ENCODE assay signal across 24 cellular contexts in the genomic region with DNA sequence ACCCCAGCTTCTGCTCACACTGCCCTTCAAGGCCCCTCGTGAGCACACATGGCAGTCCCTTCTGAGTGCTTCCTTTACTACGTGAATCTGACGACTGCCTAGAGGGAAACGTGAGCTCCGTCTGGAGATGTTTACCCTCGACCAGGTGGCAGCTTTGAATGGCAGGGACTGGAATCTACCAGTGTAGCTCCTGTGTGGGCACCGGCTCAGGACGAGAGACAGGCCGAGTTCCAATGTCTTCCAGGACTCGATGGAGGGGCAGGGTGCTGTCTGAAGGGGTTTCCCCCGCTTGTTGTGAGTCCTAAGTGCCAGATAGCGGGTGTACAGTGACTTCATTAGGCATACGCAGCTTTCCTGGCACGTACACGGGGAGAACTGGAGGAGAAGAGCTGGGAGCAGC.
"Had no signal": no experiment of that assay in that cellular context is flagged by ENCODE, and none has a peak within 500 bp of the region (broad histone marks: within the 10 kb centered on the region; RNA-seq: fewer than 3 reads in every experiment).

No MANE protein-coding gene starts in this region.

- H3K27ac ChIP-seq: brain microvascular endothelial cell, coronary artery, dorsolateral prefrontal cortex, foreskin keratinocyte, gastrocnemius medialis, heart left ventricle had no signal

- H3K4me1 ChIP-seq: foreskin keratinocyte, gastrocnemius medialis, heart left ventricle had no signal

- H3K36me3 ChIP-seq: brain microvascular endothelial cell, gastrocnemius medialis, heart left ventricle had no signal

- H3K4me3 ChIP-seq: coronary artery, dorsolateral prefrontal cortex, gastrocnemius medialis, heart left ventricle had no signal

- H3K9me3 ChIP-seq: gastrocnemius medialis, heart left ventricle had no signal

- DNase-seq: activated CD4-positive, alpha-beta memory T cell treated with anti-CD3 and anti-CD28 coated beads for 36 hours; activated CD4-positive, alpha-beta T cell treated with anti-CD3 and anti-CD28 coated beads for 36 hours; activated CD4-positive, alpha-beta T cell treated with anti-CD3 and anti-CD28 coated beads, Interleukin-2, amount 10 ng/mL, durations not matched to agents 24 days and 14 days; activated CD4-positive, CD25-positive, alpha-beta regulatory T cell; activated CD4-positive, CD25-positive, alpha-beta regulatory T cell treated with anti-CD3 and anti-CD28 coated beads, Interleukin-2, amount 50 U/mL, for 72 hours; activated CD8-positive, alpha-beta memory T cell treated with anti-CD3 and anti-CD28 coated beads, Interleukin-2, amount 10 ng/mL, durations not matched to agents 7 days and 5 days; activated CD8-positive, alpha-beta memory T cell treated with anti-CD3 and anti-CD28 coated beads, Interleukin-2, amount 50 U/mL, for 4 hours; activated CD8-positive, alpha-beta T cell treated with anti-CD3 and anti-CD28 coated beads, Interleukin-2, amount 10 ng/mL, durations not matched to agents 7 days and 5 days; activated gamma-delta T cell; activated naive CD4-positive, alpha-beta T cell; activated naive CD4-positive, alpha-beta T cell treated with anti-CD3 and anti-CD28 coated beads, Interleukin-2, amount 10 ng/mL, durations not matched to agents 7 days and 5 days; activated naive CD8-positive, alpha-beta T cell treated with anti-CD3 and anti-CD28 coated beads, Interleukin-2, amount 10 ng/mL, durations not matched to agents 7 days and 5 days; activated T-cell treated with anti-CD3 and anti-CD28 coated beads, Interleukin-2, amount 50 U/mL, for 1 hour; activated T-cell treated with anti-CD3 and anti-CD28 coated beads, Interleukin-2, amount 50 U/mL, for 48 hours; brain microvascular endothelial cell; dorsolateral prefrontal cortex; effector memory CD4-positive, alpha-beta T cell; endodermal cell; foreskin keratinocyte; gastrocnemius medialis; glutamatergic neuron; T-helper 2 cell had no signal

- H3K27me3 ChIP-seq: brain microvascular endothelial cell, foreskin keratinocyte, gastrocnemius medialis, heart left ventricle had no signal
